In genomic region chr14:92121670-92122350, GRCh38 we compare ENCODE assay signal across 8 cellular contexts. TPM values are rescaled to one million over a fixed set of nuclear protein-coding genes. Genes with fewer than 3 reads are reported as not detected.
DNase-seq lines count a peak whose midpoint lies in the region; ATAC-seq, FAIRE-seq and TF ChIP-seq lines count a peak whose summit lies in the region.

CPSF2 (plus strand) TSS chr14:92121969; CDS start chr14:92130985, 9,016 bp downstream.
NDUFB1 (minus strand) TSS chr14:92121706; CDS start chr14:92117637, 4,069 bp downstream.

- no peaks in the 10 kb centered on the region for H3K9me3 ChIP-seq in HepG2 (ENCODE audit: low read length)

- no peaks in the 10 kb centered on the region for H4K20me1 ChIP-seq in HepG2 (ENCODE audit: insufficient read depth, low read length)

- in situ Hi-C loops in HepG2 (cut with HindIII; ENCODE audit: extremely low pct_ligation_motif_present, low pct_unique_long_range_greater_than_20kb): no loop called here

- H3K4me2 ChIP-seq in HepG2 (ENCODE audit: low read depth, low read length): peak within 1 kb of the TSS; percentile 88

- peak within 1 kb of the TSS; percentile 94 for H3K27ac ChIP-seq in HepG2 (ENCODE audit: extremely low read length, insufficient read depth, low read length)

- H3K4me1 ChIP-seq in HepG2 (ENCODE audit: insufficient read depth, low read length): peaks cover 37% of the 10 kb centered on the region

- no TSS peak for BruUV-seq in HepG2 (replicated peaks; lab: Mats Ljungman, UMichigan)

- CTCF ChIA-PET in BJ (lab: Yijun Ruan, JAX) (interaction anchor here (0.5 to 7.5 kb wide), 5 partner anchors 13 to 230 kb away, joined by 3 to 76 read pairs (median 3); partner anchors contain the start of gene ATXN3), HepG2 (lab: Yijun Ruan, JAX; ENCODE audit: low intra/inter-chr PET ratio, low total read pairs) (no interaction called here)

- WGBS in HepG2 (ENCODE audit: low lambda C conversion rate): under 1% methylated on average over 30 of the region's 55 CpGs

- H3K9ac ChIP-seq in HepG2 (ENCODE audit: insufficient read depth, low read depth, low read length): peak within 1 kb of the TSS; percentile 100

- H2AFZ ChIP-seq in HepG2 (ENCODE audit: low read length): peak within 1 kb of the TSS; percentile 0

- no peak for TF ChIP-seq CTCF in BJ (IDR thresholded peaks at IDR 0.05; ENCODE audit: insufficient read depth, low read depth, low read length)
- no peak for TF ChIP-seq CTCF in HepG2 (CRISPR knock-in tag; IDR thresholded peaks at IDR 0.05)

- DNase-seq in BJ (ENCODE audit: low read depth): no peak
- DNase-seq in NCI-H526 (lab: John Stamatoyannopoulos, UW): peak; percentile 58 to 90
- peak; percentile 77 to 79 for DNase-seq in activated CD4-positive, alpha-beta T cell treated with anti-CD3 and anti-CD28 coated beads, Interleukin-2, amount 50 U/mL, for 24 hours (ENCODE audit: low read depth in 1 of 2, low spot score in 1 of 2)
- DNase-seq in dedifferentiated amniotic fluid mesenchymal stem cell (ENCODE audit: extremely low spot score): peak; percentile 67
- peak; percentile 63 for DNase-seq in HepG2 (ENCODE audit: low spot score)
- peak; percentile 88 for DNase-seq in stimulated activated CD4-positive, alpha-beta T cell treated with anti-CD3 and anti-CD28 coated beads, Interleukin-4, amount 100 ng/mL, for 24 hours

- peak in 1 of 2 experiments; percentile 20; a peak in 1 of 4 replicates for TF ChIP-seq EP300 in HepG2 (IDR thresholded peaks at IDR 0.05; ENCODE audit: low read depth in 2 of 2, low read length in 2 of 2)
- no peak for TF ChIP-seq EP300 in HepG2 (CRISPR knock-in tag; IDR thresholded peaks at IDR 0.05; ENCODE audit: borderline replicate concordance)

- ATAC-seq in HG03432 (IDR thresholded peaks at IDR 0.05; ENCODE audit: unreplicated experiment) (peak; percentile 92), HepG2 (peak; percentile 95)

- no peak for TF ChIP-seq RAD21 in HepG2 (CRISPR knock-in tag; IDR thresholded peaks at IDR 0.05)

- H3K27me3 ChIP-seq in BJ (ENCODE audit: control insufficient read depth, insufficient read depth, low read length) (no peaks in the 10 kb centered on the region), HepG2 (ENCODE audit: control insufficient read depth in 1 of 2, insufficient read depth in 2 of 2, low read length in 2 of 2) (no peaks in the 10 kb centered on the region; a peak in 1 of 5 replicates)

- H3K79me2 ChIP-seq in HepG2 (ENCODE audit: insufficient read depth, low read length): peaks cover 24% of the 10 kb centered on the region

- TF ChIP-seq POLR2A in GM19193 (IDR thresholded peaks at IDR 0.05; ENCODE audit: extremely low read depth, insufficient read depth, insufficient read length) (peak; percentile 99), HepG2 (IDR thresholded peaks at IDR 0.05; ENCODE audit: insufficient read depth in 1 of 2, low read depth in 2 of 2, low read length in 2 of 2) (peak; percentile 86 to 94)

- 0 out of 2 replicates have a peak, but pooled peaks cover under 1% of the 10 kb centered on the region for H3K36me3 ChIP-seq in BJ (ENCODE audit: control insufficient read depth, insufficient read depth, low read length)
- peaks cover 0 to 1% of the 10 kb centered on the region in 2 experiments; a peak in 3 of 5 replicates for H3K36me3 ChIP-seq in HepG2 (replicated peaks in 1 of 2; ENCODE audit: control insufficient read depth in 1 of 2, insufficient read depth in 2 of 2, low read length in 2 of 2)

- FAIRE-seq in HepG2 (lab: Jason Lieb, UNC): no peak

- H3K4me3 ChIP-seq in BJ (ENCODE audit: low read depth, low read length) (peak within 1 kb of the TSS; percentile 82), HepG2 (replicated peaks in 1 of 3; ENCODE audit: insufficient read depth in 1 of 3, low read depth in 2 of 3, low read length in 3 of 3) (peak within 1 kb of the TSS; percentile 89 to 97 (median 90))

- intact Hi-C loops in HepG2 (cut with micrococcal nuclease; ENCODE audit: unreplicated experiment): no loop called here

- POLR2A ChIA-PET in BJ (lab: Charles Lee): interaction anchor here (0.5 to 1.1 kb wide), 3 partner anchors 9 to 38 kb away, joined by 3 to 4 read pairs (median 3); partner anchors contain the start of gene ATXN3
- POLR2A ChIA-PET in HepG2 (lab: Yijun Ruan, JAX): interaction anchor here (0.9 to 3.9 kb wide), 8 partner anchors 9 to 82 kb away, joined by 3 to 93 read pairs (median 6); partner anchors contain the start of genes ATXN3 and TRIP11

TF ChIP-seq in HepG2, 621 proteins besides CTCF, POLR2A, EP300 and RAD21 (continues in another document):
- TF ChIP-seq ISL2 (CRISPR knock-in tag; IDR thresholded peaks at IDR 0.05) (peak; percentile 32; the same call in 1 of the 2 replicates), MAFK (conservative IDR thresholded peaks at IDR 0.05 in 1 of 2, IDR thresholded peaks at IDR 0.05 in 1 of 2; ENCODE audit: low read length in 2 of 2) (0 out of 4 replicates have a peak, but pooled peaks of 1 of the 2 experiments have one; percentile 26)

RNA-seq across cellular contexts. Expression of gene CPSF2, which starts in this region (rescaled TPM):
- polyA plus RNA-seq in BJ (2011; rRNA removed): 14.2 and 35.7 TPM in 2 replicates
- polyA minus RNA-seq in BJ (2011; rRNA and poly(A)+ RNA removed): 19.2 and 19.3 TPM in 2 replicates
- 67.9 and 126 TPM in 2 replicates for total RNA-seq in HepG2 (2016; rRNA removed; fragmentation: Illumina TruSeq; extraction: Trizol)
- total RNA-seq in HepG2 (2016; cell fraction: cytosol; rRNA removed; fragmentation: Illumina TruSeq; extraction: Trizol; ENCODE audit: low read depth): 5.2 and 6.2 TPM in 2 replicates
- total RNA-seq in HepG2 (2016; cell fraction: insoluble cytoplasmic fraction; rRNA removed; fragmentation: Illumina TruSeq; extraction: Trizol): 71.1 and 122 TPM in 2 replicates
- 23.7 and 26.0 TPM in 2 replicates for total RNA-seq in HepG2 (2016; cell fraction: membrane; rRNA removed; fragmentation: Illumina TruSeq; extraction: Trizol)
- 34.9 and 39.9 TPM in 2 replicates for total RNA-seq in HepG2 (2016; cell fraction: nucleus; rRNA removed; fragmentation: Illumina TruSeq; extraction: Trizol)
- polyA plus RNA-seq in HepG2 (2011; rRNA removed): 10.7 and 14.3 TPM in 2 replicates
- polyA plus RNA-seq in HepG2 (2011; cell fraction: cytosol; rRNA removed): 4.9 and 7.7 TPM in 2 replicates
- 5.0 and 6.4 TPM in 2 replicates for polyA plus RNA-seq in HepG2 (2011; cell fraction: nucleus; rRNA removed)
- polyA plus RNA-seq in HepG2 (2012): 27.2 and 30.2 TPM in 2 replicates
- 1.8 and 2.2 TPM in 2 replicates for polyA plus RNA-seq in HepG2 (2016; cell fraction: cytosol; fragmentation: Illumina TruSeq; extraction: Trizol; ENCODE audit: low read depth)
- 70.0 and 76.2 TPM in 2 replicates for polyA plus RNA-seq in HepG2 (2016; cell fraction: insoluble cytoplasmic fraction; fragmentation: Illumina TruSeq; extraction: Trizol; ENCODE audit: low read depth)
- polyA plus RNA-seq in HepG2 (2016; cell fraction: membrane; fragmentation: Illumina TruSeq; extraction: Trizol; ENCODE audit: low read depth): 7.1 and 7.7 TPM in 2 replicates
- 28.6 and 32.2 TPM in 2 replicates for polyA plus RNA-seq in HepG2 (2016; cell fraction: nucleus; fragmentation: Illumina TruSeq; extraction: Trizol; ENCODE audit: insufficient read depth, low read depth)
- polyA minus RNA-seq in HepG2 (2011; rRNA and poly(A)+ RNA removed; ENCODE audit: low replicate concordance): 24.1 and 74.5 TPM in 2 replicates
- polyA minus RNA-seq in HepG2 (2011; cell fraction: cytosol; rRNA and poly(A)+ RNA removed): 17.9 and 23.4 TPM in 2 replicates
- polyA minus RNA-seq in HepG2 (2011; cell fraction: nucleus; rRNA and poly(A)+ RNA removed): 18.8 and 29.1 TPM in 2 replicates

RNA-seq across cellular contexts. Expression of gene NDUFB1, which starts in this region (rescaled TPM):
- polyA plus RNA-seq in BJ (2011; rRNA removed) (163 and 327 TPM in 2 replicates), HepG2 (2011; rRNA removed) (161 and 181 TPM in 2 replicates)
- polyA minus RNA-seq in BJ (2011; rRNA and poly(A)+ RNA removed): 19.2 and 26.2 TPM in 2 replicates
- 281 and 308 TPM in 2 replicates for total RNA-seq in HepG2 (2016; rRNA removed; fragmentation: Illumina TruSeq; extraction: Trizol)
- 148 and 180 TPM in 2 replicates for total RNA-seq in HepG2 (2016; cell fraction: cytosol; rRNA removed; fragmentation: Illumina TruSeq; extraction: Trizol; ENCODE audit: low read depth)
- 301 and 366 TPM in 2 replicates for total RNA-seq in HepG2 (2016; cell fraction: insoluble cytoplasmic fraction; rRNA removed; fragmentation: Illumina TruSeq; extraction: Trizol)
- total RNA-seq in HepG2 (2016; cell fraction: membrane; rRNA removed; fragmentation: Illumina TruSeq; extraction: Trizol): 205 and 231 TPM in 2 replicates
- 97.1 and 99.3 TPM in 2 replicates for total RNA-seq in HepG2 (2016; cell fraction: nucleus; rRNA removed; fragmentation: Illumina TruSeq; extraction: Trizol)
- polyA plus RNA-seq in HepG2 (2011; cell fraction: cytosol; rRNA removed): 81.2 and 134 TPM in 2 replicates
- 34.4 and 63.6 TPM in 2 replicates for polyA plus RNA-seq in HepG2 (2011; cell fraction: nucleus; rRNA removed)
- 200 and 215 TPM in 2 replicates for polyA plus RNA-seq in HepG2 (2012)
- polyA plus RNA-seq in HepG2 (2016; cell fraction: cytosol; fragmentation: Illumina TruSeq; extraction: Trizol; ENCODE audit: low read depth): 129 and 163 TPM in 2 replicates
- 299 and 333 TPM in 2 replicates for polyA plus RNA-seq in HepG2 (2016; cell fraction: insoluble cytoplasmic fraction; fragmentation: Illumina TruSeq; extraction: Trizol; ENCODE audit: low read depth)
- polyA plus RNA-seq in HepG2 (2016; cell fraction: membrane; fragmentation: Illumina TruSeq; extraction: Trizol; ENCODE audit: low read depth): 160 and 196 TPM in 2 replicates
- polyA plus RNA-seq in HepG2 (2016; cell fraction: nucleus; fragmentation: Illumina TruSeq; extraction: Trizol; ENCODE audit: insufficient read depth, low read depth): 160 and 173 TPM in 2 replicates
- polyA minus RNA-seq in HepG2 (2011; rRNA and poly(A)+ RNA removed; ENCODE audit: low replicate concordance): 10.0 and 87.1 TPM in 2 replicates
- 6.1 and 9.8 TPM in 2 replicates for polyA minus RNA-seq in HepG2 (2011; cell fraction: cytosol; rRNA and poly(A)+ RNA removed)
- polyA minus RNA-seq in HepG2 (2011; cell fraction: nucleus; rRNA and poly(A)+ RNA removed): 27.4 and 28.5 TPM in 2 replicates
